ENCODE assay signal across 11 cellular contexts in the genomic region with DNA sequence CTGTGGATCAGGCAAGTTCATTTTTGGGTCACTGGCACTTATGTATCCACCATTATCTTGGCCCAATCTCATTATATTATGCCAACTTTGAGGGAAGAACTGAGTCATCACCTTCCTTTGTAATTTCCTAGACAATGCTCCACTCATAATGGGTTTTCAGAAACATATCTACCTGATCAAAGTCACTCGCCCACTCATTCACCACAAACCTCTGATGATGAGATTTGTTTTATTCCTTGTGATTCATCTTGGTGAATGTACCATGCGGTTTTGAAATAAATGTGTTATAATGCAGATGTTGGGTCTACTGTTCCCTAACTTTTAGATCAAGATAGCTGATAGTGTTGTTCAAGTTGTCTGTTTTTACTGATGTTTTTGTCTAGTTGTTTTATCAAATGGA.
DNase-seq lines count a peak whose midpoint lies in the region; ATAC-seq and TF ChIP-seq lines count a peak whose summit lies in the region.
"Had no signal": no experiment of that assay in that cellular context is flagged by ENCODE, and none has a peak within 500 bp of the region (broad histone marks: within the 10 kb centered on the region; RNA-seq: fewer than 3 reads in every experiment).

No MANE protein-coding gene starts in this region.

- POLR2A ChIA-PET in BJ (lab: Charles Lee), result no interaction called here

- CTCF ChIA-PET in BJ (lab: Yijun Ruan, JAX), result interaction anchor here (0.9 to 1.2 kb wide), 2 partner anchors 9 to 17 kb away, joined by 3 read pairs; no protein-coding TSS in a partner anchor

- H3K36me3 Mint-ChIP-seq in activated naive CD4-positive, alpha-beta T cell treated with anti-CD3 and anti-CD28 coated beads, Interleukin-2, amount 50 U/mL, for 72 hours, result peaks cover 6 to 12% of the 10 kb centered on the region in 2 donors
- H3K36me3 Mint-ChIP-seq: CD8-positive, alpha-beta memory T cell had no signal

- H3K4me3 ChIP-seq in BJ (ENCODE audit: low read depth, low read length), result no peak overlapping the region

- H3K9me3 Mint-ChIP-seq in activated naive CD4-positive, alpha-beta T cell treated with anti-CD3 and anti-CD28 coated beads, Interleukin-2, amount 50 U/mL, for 72 hours, result peaks cover 23 to 24% of the 10 kb centered on the region in 2 donors

- peak; percentile 93 to 97 for ATAC-seq in activated naive CD4-positive, alpha-beta T cell treated with anti-CD3 and anti-CD28 coated beads, Interleukin-2, amount 50 U/mL, for 72 hours
- ATAC-seq in HG02885 (IDR thresholded peaks at IDR 0.05; ENCODE audit: poor library complexity, unreplicated experiment), result no peak

- DNase-seq in BJ (ENCODE audit: low read depth) (peak; percentile 68), HS-5 (ENCODE audit: low read depth) (peak; percentile 86), kidney tubule cell (ENCODE audit: low spot score) (peak; percentile 77), SHP77 treated with DMSO at 0.1 percent for 48 hours (lab: John Stamatoyannopoulos, UW) (no peak), NCI-H1092 (lab: John Stamatoyannopoulos, UW) (no peak), NCI-H146 (lab: John Stamatoyannopoulos, UW) (no peak)
- peak in 1 of 2 donors; percentile 42 for DNase-seq in activated naive CD4-positive, alpha-beta T cell treated with anti-CD3 and anti-CD28 coated beads, Interleukin-2, amount 50 U/mL, for 72 hours (ENCODE audit: low spot score in 2 of 2)
- DNase-seq: CD8-positive, alpha-beta memory T cell; effector CD4-positive, alpha-beta T cell; NCI-H187 treated with DMSO at 0.1 percent for 48 hours had no signal

- TF ChIP-seq CTCF in BJ (IDR thresholded peaks at IDR 0.05; ENCODE audit: insufficient read depth, low read depth, low read length), result no peak

- H3K36me3 ChIP-seq in BJ (ENCODE audit: control insufficient read depth, insufficient read depth, low read length), result no peaks in the 10 kb centered on the region

- no peaks in the 10 kb centered on the region; the same call in 1 of the 2 replicates for H3K27me3 ChIP-seq in BJ (ENCODE audit: control insufficient read depth, insufficient read depth, low read length)

- peak overlapping the region in 1 of 2 donors; percentile 31 for H3K27ac Mint-ChIP-seq in activated naive CD4-positive, alpha-beta T cell treated with anti-CD3 and anti-CD28 coated beads, Interleukin-2, amount 50 U/mL, for 72 hours
- H3K27ac Mint-ChIP-seq: CD8-positive, alpha-beta memory T cell had no signal

Comparison
In these comparisons a context has a peak if more than half of its experiments do, and no peak if none do; other contexts are left out.
1. DNase-seq: peak in BJ (single experiment), HS-5 (single experiment) and kidney tubule cell (single experiment); none in SHP77 treated with DMSO at 0.1 percent for 48 hours (single experiment), NCI-H1092 (single experiment) and NCI-H146 (single experiment).